27 cellular contexts compared by ENCODE assay signal in genomic region chr6:139047677-139048076, GRCh38.
"Had no signal": no experiment of that assay in that cellular context is flagged by ENCODE, and none has a peak within 500 bp of the region (broad histone marks: within the 10 kb centered on the region; RNA-seq: fewer than 3 reads in every experiment).

No MANE protein-coding gene starts in this region.

- ATAC-seq: activated CD4-positive, alpha-beta T cell treated with anti-CD3 and anti-CD28 coated beads for 36 hours; activated CD8-positive, alpha-beta memory T cell treated with anti-CD3 and anti-CD28 coated beads, Interleukin-2, amount 10 ng/mL, durations not matched to agents 7 days and 5 days; activated CD8-positive, alpha-beta T cell treated with anti-CD3 and anti-CD28 coated beads, Interleukin-2, amount 10 ng/mL, durations not matched to agents 7 days and 5 days; activated naive CD8-positive, alpha-beta T cell treated with anti-CD3 and anti-CD28 coated beads, Interleukin-2, amount 50 U/mL, for 24 hours; esophagus mucosa had no signal

- DNase-seq: activated CD4-positive, alpha-beta memory T cell treated with anti-CD3 and anti-CD28 coated beads for 36 hours; activated CD4-positive, alpha-beta T cell treated with anti-CD3 and anti-CD28 coated beads for 36 hours; activated CD4-positive, alpha-beta T cell treated with anti-CD3 and anti-CD28 coated beads, Interleukin-2, amount 10 ng/mL, durations not matched to agents 24 days and 14 days; activated CD4-positive, CD25-positive, alpha-beta regulatory T cell; activated CD4-positive, CD25-positive, alpha-beta regulatory T cell treated with anti-CD3 and anti-CD28 coated beads, Interleukin-2, amount 50 U/mL, for 72 hours; activated CD8-positive, alpha-beta memory T cell treated with anti-CD3 and anti-CD28 coated beads, Interleukin-2, amount 10 ng/mL, durations not matched to agents 7 days and 5 days; activated CD8-positive, alpha-beta memory T cell treated with anti-CD3 and anti-CD28 coated beads, Interleukin-2, amount 50 U/mL, for 4 hours; activated CD8-positive, alpha-beta T cell treated with anti-CD3 and anti-CD28 coated beads, Interleukin-2, amount 10 ng/mL, durations not matched to agents 7 days and 5 days; activated effector memory CD4-positive, alpha-beta T cell treated with anti-CD3 and anti-CD28 coated beads, Interleukin-2, amount 50 U/mL, for 16 hours; activated naive CD4-positive, alpha-beta T cell treated with anti-CD3 and anti-CD28 coated beads for 36 hours; activated naive CD8-positive, alpha-beta T cell treated with anti-CD3 and anti-CD28 coated beads for 36 hours; activated naive CD8-positive, alpha-beta T cell treated with anti-CD3 and anti-CD28 coated beads, Interleukin-2, amount 50 U/mL, for 24 hours; activated T-cell treated with anti-CD3 and anti-CD28 coated beads, Interleukin-2, amount 50 U/mL, for 1 hour; activated T-cell treated with anti-CD3 and anti-CD28 coated beads, Interleukin-2, amount 50 U/mL, for 48 hours; adrenal gland; amygdala; aorta; dorsolateral prefrontal cortex; effector memory CD4-positive, alpha-beta T cell; endodermal cell; foreskin fibroblast; head of caudate nucleus; T-helper 2 cell had no signal

- H3K9me3 ChIP-seq: adrenal gland had no signal

- FAIRE-seq: bronchial epithelial cell, frontal cortex had no signal

- H3K4me3 ChIP-seq: adrenal gland, coronary artery, dorsolateral prefrontal cortex had no signal

- H3K27ac ChIP-seq: adrenal gland, coronary artery, dorsolateral prefrontal cortex had no signal

- H3K27me3 ChIP-seq: adrenal gland, dorsolateral prefrontal cortex had no signal

- H3K36me3 ChIP-seq: adrenal gland had no signal

- H3K4me1 ChIP-seq: adrenal gland had no signal
